11 cellular contexts compared by ENCODE assay signal in genomic region chr5:66713998-66714397, GRCh38.
DNase-seq lines count a peak whose midpoint lies in the region; ATAC-seq and TF ChIP-seq lines count a peak whose summit lies in the region.
"Had no signal": no experiment of that assay in that cellular context is flagged by ENCODE, and none has a peak within 500 bp of the region (broad histone marks: within the 10 kb centered on the region; RNA-seq: fewer than 3 reads in every experiment).

No MANE protein-coding gene starts in this region.

- POLR2A ChIA-PET in SK-N-SH (lab: Yijun Ruan, JAX) = no interaction called here

- ATAC-seq in GM21360 (IDR thresholded peaks at IDR 0.05; ENCODE audit: unreplicated experiment) (peak; percentile 59), SK-N-SH treated with all-trans-retinoic acid at 6 μM for 48 hours (no peak)

- CTCF ChIA-PET in SK-N-SH (lab: Yijun Ruan, JAX) = interaction anchor here (1.0 kb wide), 1 partner anchor 408 kb away, joined by 3 read pairs; no protein-coding TSS in a partner anchor

- no peaks in the 10 kb centered on the region for H3K27me3 ChIP-seq in SK-N-SH (ENCODE audit: insufficient read depth)

- TF ChIP-seq CTCF in epithelial cell of esophagus (IDR thresholded peaks at IDR 0.05; ENCODE audit: insufficient read depth, low read depth, low read length, missing control alignments) (no peak), SK-N-SH (IDR thresholded peaks at IDR 0.05) (no peak)

- TF ChIP-seq RAD21 in SK-N-SH (IDR thresholded peaks at IDR 0.05; ENCODE audit: low read length) = no peak

- peaks cover 0 to 7% of the 10 kb centered on the region in 2 experiments; a peak in 1 of 4 replicates for H3K4me1 ChIP-seq in SK-N-SH (ENCODE audit: control insufficient read depth in 1 of 2, insufficient read depth in 2 of 2, low read depth in 1 of 2, low read length in 1 of 2)

- no peak overlapping the region for H3K4me3 ChIP-seq in epithelial cell of esophagus (ENCODE audit: low read length)
- H3K4me3 ChIP-seq in SK-N-SH (ENCODE audit: low read depth in 2 of 2, low read length in 1 of 2) = no peak overlapping the region

- no peak overlapping the region for H3K4me2 ChIP-seq in SK-N-SH

- no peak for TF ChIP-seq EP300 in SK-N-SH (IDR thresholded peaks at IDR 0.05; ENCODE audit: borderline replicate concordance in 1 of 2, low read depth in 1 of 2, low read length in 1 of 2)

- no peaks in the 10 kb centered on the region for H3K9me3 ChIP-seq in SK-N-SH

- H2AFZ ChIP-seq in SK-N-SH (ENCODE audit: low read depth) = no peak overlapping the region
- H2AFZ ChIP-seq: parathyroid adenoma had no signal

- 53% methylated on average over 3 of the region's 3 CpGs for WGBS in SK-N-SH (ENCODE audit: low lambda C conversion rate)

- H3K9ac ChIP-seq in SK-N-SH = no peak overlapping the region
- H3K9ac ChIP-seq: parathyroid adenoma had no signal

- no peaks in the 10 kb centered on the region for H3F3A ChIP-seq in SK-N-SH (replicated peaks; ENCODE audit: insufficient read depth)

- no peaks in the 10 kb centered on the region for H4K20me1 ChIP-seq in SK-N-SH (ENCODE audit: insufficient read depth)

- no peaks in the 10 kb centered on the region for H3K79me2 ChIP-seq in SK-N-SH (ENCODE audit: insufficient read depth)
- H3K79me2 ChIP-seq: parathyroid adenoma had no signal

- no peaks in the 10 kb centered on the region for H3K9me2 ChIP-seq in SK-N-SH

- H3K27ac ChIP-seq in SK-N-SH (ENCODE audit: low read depth in 2 of 2, low read length in 1 of 2) = no peak overlapping the region
- H3K27ac ChIP-seq: parathyroid adenoma had no signal

- no peaks in the 10 kb centered on the region for H3K36me3 ChIP-seq in SK-N-SH (replicated peaks in 1 of 2; ENCODE audit: control insufficient read depth in 1 of 2, insufficient read depth in 2 of 2, low read length in 1 of 2)

- DNase-seq in LHCN-M2 (ENCODE audit: low read depth) (peak; percentile 7), epithelial cell of esophagus (ENCODE audit: low read depth) (peak; percentile 90), renal cortical epithelial cell (ENCODE audit: low read depth) (peak; percentile 98), NCI-H1417 (lab: John Stamatoyannopoulos, UW) (no peak), SK-N-SH (no peak)
- DNase-seq: activated CD4-positive, alpha-beta T cell treated with anti-CD3 and anti-CD28 coated beads, Interleukin-2, amount 10 ng/mL, durations not matched to agents 7 days and 5 days; DND-41; left cardiac atrium had no signal

TF ChIP-seq in SK-N-SH, 30 proteins besides CTCF, POLR2A, EP300 and RAD21:
- TF ChIP-seq IRF3 (IDR thresholded peaks at IDR 0.05; ENCODE audit: low read depth, low read length) = no peak
- no peak for TF ChIP-seq YY1 (IDR thresholded peaks at IDR 0.05; ENCODE audit: low read depth)
- no peak for TF ChIP-seq SIN3A (IDR thresholded peaks at IDR 0.05; ENCODE audit: borderline replicate concordance, low read depth, low read length)
- TF ChIP-seq MEF2A (IDR thresholded peaks at IDR 0.05; ENCODE audit: borderline replicate concordance, low read depth) = no peak
TF ChIP-seq in SK-N-SH: peak in this region for 0.

TF ChIP-seq in SK-N-SH treated with all-trans-retinoic acid at 6 μM for 48 hours, 23 proteins besides CTCF, POLR2A, EP300 and RAD21:
- no peak for TF ChIP-seq ZC3H10 (CRISPR knock-in tag; IDR thresholded peaks at IDR 0.05)
- no peak for TF ChIP-seq CREB5 (CRISPR knock-in tag; IDR thresholded peaks at IDR 0.05; ENCODE audit: low read depth)
- TF ChIP-seq POU6F1 (CRISPR knock-in tag; IDR thresholded peaks at IDR 0.05; ENCODE audit: borderline replicate concordance, low read depth) = no peak

Comparison
In these comparisons a context has a peak if more than half of its experiments do, and no peak if none do; other contexts are left out.
1. DNase-seq: peak in LHCN-M2 (single experiment), epithelial cell of esophagus (single experiment) and renal cortical epithelial cell (single experiment); none in NCI-H1417 (0 of 3) and SK-N-SH (single experiment).